ENCODE assay signal across 13 cellular contexts in genomic region chr3:105828703-105829102, GRCh38. TPM values are rescaled to one million over a fixed set of nuclear protein-coding genes. Genes with fewer than 3 reads are reported as not detected.
DNase-seq lines count a peak whose midpoint lies in the region; ATAC-seq and TF ChIP-seq lines count a peak whose summit lies in the region.
"Had no signal": no experiment of that assay in that cellular context is flagged by ENCODE, and none has a peak within 500 bp of the region (broad histone marks: within the 10 kb centered on the region; RNA-seq: fewer than 3 reads in every experiment).

No MANE protein-coding gene starts in this region.

- peak overlapping the region; percentile 7 for H3K9ac ChIP-seq in SU-DHL-6 (ENCODE audit: low read length)

- POLR2A ChIA-PET in CD8-positive, alpha-beta T cell (lab: Charles Lee), result interaction anchor here (0.6 to 1.0 kb wide), 3 partner anchors 39 to 462 kb away, joined by 3 to 6 read pairs (median 6); no protein-coding TSS in a partner anchor

- peaks cover 68% of the 10 kb centered on the region for H3F3A ChIP-seq in SU-DHL-6 (ENCODE audit: insufficient read depth)

- H3K79me2 ChIP-seq in SU-DHL-6 (ENCODE audit: insufficient read depth, low read length), result peaks cover 94% of the 10 kb centered on the region

- no peaks in the 10 kb centered on the region for H3K27me3 Mint-ChIP-seq in CD8-positive, alpha-beta T cell (ENCODE audit: low read depth)
- H3K27me3 Mint-ChIP-seq: naive B cell had no signal

- no peak overlapping the region for H3K27ac ChIP-seq in CD8-positive, alpha-beta T cell (ENCODE audit: low read depth, low read length)
- H3K27ac ChIP-seq in SU-DHL-6 (ENCODE audit: low read depth, low read length) (peak overlapping the region; percentile 95), gastrocnemius medialis (peak overlapping the region in 2 of 4 donors; percentile 58 to 67)
- H3K27ac ChIP-seq: C4-2B, SK-N-MC had no signal

- in situ Hi-C loops in gastrocnemius medialis (cut with MboI; ENCODE audit: low sequenced_read_pairs in 4 of 4), result no loop called here

- peak; percentile 24 for ATAC-seq in CD8-positive, alpha-beta T cell
- ATAC-seq in GM19452 (IDR thresholded peaks at IDR 0.05; ENCODE audit: unreplicated experiment) (peak; percentile 64), gastrocnemius medialis (no peak)

- no peaks in the 10 kb centered on the region for H3K9me2 ChIP-seq in SU-DHL-6 (replicated peaks; ENCODE audit: insufficient read depth, low read length)

- no peaks in the 10 kb centered on the region for H3K27me3 ChIP-seq in CD8-positive, alpha-beta T cell (ENCODE audit: insufficient read depth, low read length)
- no peaks in the 10 kb centered on the region for H3K27me3 ChIP-seq in SU-DHL-6 (ENCODE audit: low read length)
- no peaks in the 10 kb centered on the region for H3K27me3 ChIP-seq in gastrocnemius medialis
- H3K27me3 ChIP-seq: uterus had no signal

- TF ChIP-seq POLR2A in gastrocnemius medialis (IDR thresholded peaks at IDR 0.05), result no peak

- H3K4me3 ChIP-seq in CD8-positive, alpha-beta T cell (ENCODE audit: low read depth, low read length), result no peak overlapping the region
- H3K4me3 ChIP-seq in SU-DHL-6 (ENCODE audit: insufficient read depth, low read length, poor library complexity, severe bottlenecking) (peak overlapping the region; percentile 4), gastrocnemius medialis (no peak overlapping the region)
- H3K4me3 ChIP-seq: SK-N-MC, uterus had no signal

- intact Hi-C loops in CD8-positive, alpha-beta T cell (cut with DNase I, micrococcal nuclease), result no loop called here
- intact Hi-C loops in gastrocnemius medialis (cut with DNase I; ENCODE audit: low total_unique reads), result loop anchor here (10.0 kb wide), 1 partner anchor 516 kb away; no protein-coding TSS in a partner anchor

- peak overlapping the region; percentile 64 for H3K27ac Mint-ChIP-seq in CD8-positive, alpha-beta T cell

- peaks cover 84% of the 10 kb centered on the region for H3K4me1 Mint-ChIP-seq in CD8-positive, alpha-beta T cell (ENCODE audit: low read depth)

- H3K4me2 ChIP-seq in SU-DHL-6 (ENCODE audit: low read depth, low read length, poor library complexity, severe bottlenecking), result peak overlapping the region; percentile 80

- H3K9me3 ChIP-seq in CD8-positive, alpha-beta T cell (ENCODE audit: low read length), result no peaks in the 10 kb centered on the region
- H3K9me3 ChIP-seq in SU-DHL-6 (ENCODE audit: insufficient read depth, low read length), result no peaks in the 10 kb centered on the region
- no peaks in the 10 kb centered on the region for H3K9me3 ChIP-seq in gastrocnemius medialis
- H3K9me3 ChIP-seq: uterus had no signal

- peaks cover 52% of the 10 kb centered on the region for H3K36me3 Mint-ChIP-seq in CD8-positive, alpha-beta T cell

- no peak for DNase-seq in CD8-positive, alpha-beta T cell
- DNase-seq in iris pigment epithelial cell (ENCODE audit: low read depth), result peak; percentile 65
- no peak for DNase-seq in gastrocnemius medialis
- no peak for DNase-seq in COLO668 (lab: John Stamatoyannopoulos, UW; ENCODE audit: unreplicated experiment)
- DNase-seq in NOMO-1 treated with dmso at 0.1 percent for 144 hours (lab: John Stamatoyannopoulos, UW; ENCODE audit: unreplicated experiment), result no peak
- DNase-seq in D341Med (ENCODE audit: low spot score), result no peak
- DNase-seq: naive B cell, NCI-H1105 had no signal

- TF ChIP-seq CTCF in CD8-positive, alpha-beta T cell (IDR thresholded peaks at IDR 0.05), result no peak
- TF ChIP-seq CTCF in SU-DHL-6 (IDR thresholded peaks at IDR 0.05; ENCODE audit: insufficient read depth, low read length, poor library complexity, severe bottlenecking) (no peak), gastrocnemius medialis (IDR thresholded peaks at IDR 0.05 in 4 of 5, conservative IDR thresholded peaks at IDR 0.05 in 1 of 5) (no peak)

- no peaks in the 10 kb centered on the region for H3K9me3 Mint-ChIP-seq in CD8-positive, alpha-beta T cell
- H3K9me3 Mint-ChIP-seq: naive B cell had no signal

- no peaks in the 10 kb centered on the region for H3K36me3 ChIP-seq in CD8-positive, alpha-beta T cell (ENCODE audit: insufficient read depth, low read length)
- H3K36me3 ChIP-seq in SU-DHL-6 (ENCODE audit: low read length) (no peaks in the 10 kb centered on the region), gastrocnemius medialis (no peaks in the 10 kb centered on the region)
- H3K36me3 ChIP-seq: uterus had no signal

- CTCF ChIA-PET in CD8-positive, alpha-beta T cell (lab: Charles Lee), result interaction anchor here (0.6 kb wide), 1 partner anchor 389 kb away, joined by 3 read pairs; no protein-coding TSS in a partner anchor

- H4K20me1 ChIP-seq in SU-DHL-6 (ENCODE audit: low read depth, low read length), result no peaks in the 10 kb centered on the region

- H2AFZ ChIP-seq in SU-DHL-6 (ENCODE audit: low read depth, low read length, severe bottlenecking), result no peak overlapping the region

- H3K4me3 Mint-ChIP-seq in CD8-positive, alpha-beta T cell, result no peak overlapping the region

- H3K4me1 ChIP-seq in CD8-positive, alpha-beta T cell (ENCODE audit: insufficient read depth, low read length), result peaks cover 62% of the 10 kb centered on the region
- peaks cover 12 to 57% of the 10 kb centered on the region in 2 donors for H3K4me1 ChIP-seq in gastrocnemius medialis

RNA-seq across cellular contexts. Expression of gene CBLB, which starts 40.1 kb away (rescaled TPM):
- 100 to 1,000 TPM; 133 to 140 TPM for total RNA-seq in CD8-positive, alpha-beta T cell
- 10 to 100 TPM; 14.8 to 46.4 (median 21.6) TPM for total RNA-seq in gastrocnemius medialis

Comparison
In these comparisons a context has a peak if more than half of its experiments do, and no peak if none do; other contexts are left out.
1. ATAC-seq: peak in CD8-positive, alpha-beta T cell (single experiment) and GM19452 (single experiment); none in gastrocnemius medialis (0 of 2).